ENCODE assay signal across 12 cellular contexts in genomic region chr11:44607324-44607962, GRCh38. TPM values are rescaled to one million over a fixed set of nuclear protein-coding genes. Genes with fewer than 3 reads are reported as not detected.
DNase-seq lines count a peak whose midpoint lies in the region; ATAC-seq and TF ChIP-seq lines count a peak whose summit lies in the region.
"Had no signal": no experiment of that assay in that cellular context is flagged by ENCODE, and none has a peak within 500 bp of the region (broad histone marks: within the 10 kb centered on the region; RNA-seq: fewer than 3 reads in every experiment).

No MANE protein-coding gene starts in this region.

- H3K4me1 ChIP-seq in A673 (ENCODE audit: insufficient read depth, low read length, poor library complexity, severe bottlenecking) = peaks cover 5% of the 10 kb centered on the region

- H3K4me3 ChIP-seq in A673 (ENCODE audit: low read depth, low read length, poor library complexity, severe bottlenecking) = no peak overlapping the region

- no peaks in the 10 kb centered on the region for H3K9me3 Mint-ChIP-seq in stimulated activated naive B cell treated with anti-CD40 and anti-IgM and Interleukin-4, amounts not matched to agents 10 μg/mL and 1 μg/mL and 100 μg/mL, for 72 hours
- H3K9me3 Mint-ChIP-seq: CD14-positive monocyte had no signal

- BruUV-seq in A673 (replicated peaks; lab: Mats Ljungman, UMichigan) = no TSS peak

- peaks cover 62 to 89% of the 10 kb centered on the region in 2 donors for H3K36me3 Mint-ChIP-seq in stimulated activated naive B cell treated with anti-CD40 and anti-IgM and Interleukin-4, amounts not matched to agents 10 μg/mL and 1 μg/mL and 100 μg/mL, for 72 hours

- H3K27me3 ChIP-seq in A673 (replicated peaks; ENCODE audit: insufficient read depth, low read depth, low read length, poor library complexity) = no peaks in the 10 kb centered on the region
- H3K27me3 ChIP-seq: brain microvascular endothelial cell had no signal

- peaks cover 79 to 100% of the 10 kb centered on the region in 2 donors for H3K4me1 Mint-ChIP-seq in stimulated activated naive B cell treated with anti-CD40 and anti-IgM and Interleukin-4, amounts not matched to agents 10 μg/mL and 1 μg/mL and 100 μg/mL, for 72 hours

- H3K27ac ChIP-seq in A673 (ENCODE audit: low read depth, low read length, poor library complexity, severe bottlenecking) = no peak overlapping the region
- H3K27ac ChIP-seq: brain microvascular endothelial cell had no signal

- no peaks in the 10 kb centered on the region for H3K27me3 Mint-ChIP-seq in stimulated activated naive B cell treated with anti-CD40 and anti-IgM and Interleukin-4, amounts not matched to agents 10 μg/mL and 1 μg/mL and 100 μg/mL, for 72 hours

- no peak for TF ChIP-seq POLR2A in erythroblast (IDR thresholded peaks at IDR 0.05; ENCODE audit: low read length)

- H3K9me3 ChIP-seq in A673 (ENCODE audit: low read depth, low read length, poor library complexity, severe bottlenecking) = no peaks in the 10 kb centered on the region

- POLR2A ChIA-PET in A673 (lab: Charles Lee; ENCODE audit: low non-redundant PET) = interaction anchor here (0.6 kb wide), 1 partner anchor 503 kb away, joined by 4 read pairs; no protein-coding TSS in a partner anchor

- DNase-seq in activated naive CD4-positive, alpha-beta T cell treated with Interleukin-2 at 50 U/mL for 16 hours = peak; percentile 36
- no peak for DNase-seq in activated naive CD4-positive, alpha-beta T cell (lab: John Stamatoyannopoulos, UW)
- DNase-seq in erythroblast (lab: John Stamatoyannopoulos, UW) (peak; percentile 47 to 60), A673 (ENCODE audit: low spot score) (no peak), NOMO-1 (lab: John Stamatoyannopoulos, UW; ENCODE audit: unreplicated experiment in 2 of 2) (no peak)
- DNase-seq in stimulated activated naive B cell treated with anti-CD40 and anti-IgM and Interleukin-4, amounts not matched to agents 10 μg/mL and 1 μg/mL and 100 μg/mL, for 72 hours = no peak
- DNase-seq: NCI-H2227 treated with DMSO at 0.1 percent for 48 hours, T-helper 9 cell had no signal

- intact Hi-C loops in A673 (cut with micrococcal nuclease; ENCODE audit: unreplicated experiment) = no loop called here

- peak overlapping the region in 1 of 2 donors; percentile 10 for H3K4me3 Mint-ChIP-seq in stimulated activated naive B cell treated with anti-CD40 and anti-IgM and Interleukin-4, amounts not matched to agents 10 μg/mL and 1 μg/mL and 100 μg/mL, for 72 hours
- H3K4me3 Mint-ChIP-seq: CD14-positive monocyte had no signal

- peak overlapping the region; percentile 97 for H3K27ac Mint-ChIP-seq in stimulated activated naive B cell treated with anti-CD40 and anti-IgM and Interleukin-4, amounts not matched to agents 10 μg/mL and 1 μg/mL and 100 μg/mL, for 72 hours

- CTCF ChIA-PET in A673 (lab: Charles Lee) = interaction anchor here (1.1 to 1.3 kb wide), 2 partner anchors 10 to 474 kb away, joined by 4 to 5 read pairs; no protein-coding TSS in a partner anchor

- peak; percentile 44 for ATAC-seq in SK-N-SH treated with all-trans-retinoic acid at 6 μM for 48 hours
- ATAC-seq in stimulated activated naive B cell treated with anti-CD40 and anti-IgM and Interleukin-4, amounts not matched to agents 10 μg/mL and 1 μg/mL and 100 μg/mL, for 72 hours (replicated peaks) = no peak
- ATAC-seq in GM21447 (IDR thresholded peaks at IDR 0.05; ENCODE audit: unreplicated experiment) = no peak

- no peaks in the 10 kb centered on the region for H3K36me3 ChIP-seq in A673 (ENCODE audit: insufficient read depth, low read length, poor library complexity, severe bottlenecking)

- no peak for TF ChIP-seq CTCF in A673 (conservative IDR thresholded peaks at IDR 0.05; ENCODE audit: low read depth, low read length)

TF ChIP-seq in SK-N-SH treated with all-trans-retinoic acid at 6 μM for 48 hours, 23 proteins besides CTCF, POLR2A, EP300 and RAD21:
- TF ChIP-seq ESRRG (CRISPR knock-in tag; IDR thresholded peaks at IDR 0.05) (no peak), SNAI2 (CRISPR knock-in tag; IDR thresholded peaks at IDR 0.05) (no peak), TSHZ2 (CRISPR knock-in tag; IDR thresholded peaks at IDR 0.05) (no peak), ZNF70 (CRISPR knock-in tag; IDR thresholded peaks at IDR 0.05) (no peak), ZNF8 (CRISPR knock-in tag; IDR thresholded peaks at IDR 0.05) (no peak), OSR1 (CRISPR knock-in tag; IDR thresholded peaks at IDR 0.05) (no peak), CSDC2 (CRISPR knock-in tag; IDR thresholded peaks at IDR 0.05) (no peak), POU6F1 (CRISPR knock-in tag; IDR thresholded peaks at IDR 0.05; ENCODE audit: borderline replicate concordance, low read depth) (no peak), CREB5 (CRISPR knock-in tag; IDR thresholded peaks at IDR 0.05; ENCODE audit: low read depth) (no peak)
TF ChIP-seq in SK-N-SH treated with all-trans-retinoic acid at 6 μM for 48 hours: peak in this region for 0.

RNA-seq across cellular contexts. Expression of gene CD82, which starts 42.0 kb away (rescaled TPM):
- 8.2 and 16.0 TPM in 2 replicates for total RNA-seq in A673 (2021)

Comparison
In these comparisons a context has a peak if more than half of its experiments do, and no peak if none do; other contexts are left out.
1. DNase-seq: peak in activated naive CD4-positive, alpha-beta T cell treated with Interleukin-2 at 50 U/mL for 16 hours (single experiment) and erythroblast (2 of 2); none in activated naive CD4-positive, alpha-beta T cell (0 of 4), stimulated activated naive B cell treated with anti-CD40 and anti-IgM and Interleukin-4, amounts not matched to agents 10 μg/mL and 1 μg/mL and 100 μg/mL, for 72 hours (single experiment), A673 (single experiment) and NOMO-1 (0 of 2).